In genomic region chr11:74988541-74989268, GRCh38 we compare ENCODE assay signal across 7 cellular contexts. TPM values are rescaled to one million over a fixed set of nuclear protein-coding genes. Genes with fewer than 3 reads are reported as not detected.
DNase-seq lines count a peak whose midpoint lies in the region; ATAC-seq, FAIRE-seq and TF ChIP-seq lines count a peak whose summit lies in the region.

TSS of gene NEU3 (plus strand) at chr11:74988933. CDS start at chr11:74989061, 128 bp downstream.

- peak within 1 kb of the TSS; percentile 82 for H3K27ac Mint-ChIP-seq in astrocyte (ENCODE audit: unreplicated experiment)

- no peaks in the 10 kb centered on the region for H3K79me2 ChIP-seq in astrocyte (ENCODE audit: insufficient read depth, low read length)

- H3K9me3 Mint-ChIP-seq in astrocyte (ENCODE audit: unreplicated experiment), result no peaks in the 10 kb centered on the region

- DNase-seq in NCI-H187 treated with DMSO at 0.1 percent for 48 hours (lab: John Stamatoyannopoulos, UW) (peak; percentile 50), T-helper 22 cell (ENCODE audit: low read depth) (peak; percentile 73), astrocyte (ENCODE audit: low read depth) (peak; percentile 66), hypothalamus (lab: John Stamatoyannopoulos, UW) (peak in 50 of 51 donors; percentile 6 to 86 (median 48)), sciatic nerve (ENCODE audit: low spot score) (peak; percentile 85)

- H3K4me1 ChIP-seq in astrocyte (ENCODE audit: insufficient read depth, low read length), result no peaks in the 10 kb centered on the region

- no peak for FAIRE-seq in astrocyte (lab: Jason Lieb, UNC)

- peak within 1 kb of the TSS; percentile 95 for H3K4me3 Mint-ChIP-seq in astrocyte (ENCODE audit: unreplicated experiment)

- peak within 1 kb of the TSS; percentile 88 for H3K9ac ChIP-seq in astrocyte (ENCODE audit: low read length)

- intact Hi-C loops in sciatic nerve (cut with DNase I), result no loop called here

- no peaks in the 10 kb centered on the region for H3K27me3 ChIP-seq in astrocyte (ENCODE audit: insufficient read depth, low read length)

- peak within 1 kb of the TSS; percentile 61 for H3K27ac ChIP-seq in astrocyte (ENCODE audit: low read depth, low read length)

- no peaks in the 10 kb centered on the region for H3K36me3 Mint-ChIP-seq in astrocyte (ENCODE audit: low read depth, unreplicated experiment)

- H4K20me1 ChIP-seq in astrocyte (ENCODE audit: insufficient read depth, low read length), result peaks cover 6% of the 10 kb centered on the region

- peak within 1 kb of the TSS; percentile 73 for H2AFZ ChIP-seq in astrocyte (ENCODE audit: low read depth, low read length)

- no peaks in the 10 kb centered on the region for H3K9me3 ChIP-seq in astrocyte (ENCODE audit: insufficient read depth, low read depth, low read length)

- no peaks in the 10 kb centered on the region for H3K27me3 Mint-ChIP-seq in astrocyte (ENCODE audit: low read depth, unreplicated experiment)

- peak; percentile 93 for TF ChIP-seq POLR2A in GM18505 (IDR thresholded peaks at IDR 0.05; ENCODE audit: borderline replicate concordance, extremely low read depth, insufficient read depth, insufficient read length)

- peak within 1 kb of the TSS; percentile 71 for H3K4me3 ChIP-seq in astrocyte (ENCODE audit: insufficient read depth, low read depth, low read length)

- ATAC-seq in GM18505 (IDR thresholded peaks at IDR 0.05; ENCODE audit: unreplicated experiment) (peak; percentile 76), HG02943 (IDR thresholded peaks at IDR 0.05; ENCODE audit: low read depth, unreplicated experiment) (peak; percentile 88), sciatic nerve (peak; percentile 97)

- peaks cover 3% of the 10 kb centered on the region for H3K4me1 Mint-ChIP-seq in astrocyte (ENCODE audit: low read depth, unreplicated experiment)

- H3K4me2 ChIP-seq in astrocyte (ENCODE audit: low read length), result peak within 1 kb of the TSS; percentile 89

- H3K36me3 ChIP-seq in astrocyte (ENCODE audit: insufficient read depth, low read length), result no peaks in the 10 kb centered on the region

- no peak for TF ChIP-seq CTCF in astrocyte (IDR thresholded peaks at IDR 0.05; ENCODE audit: insufficient read depth, low read depth, low read length)

RNA-seq across cellular contexts. Expression of gene NEU3, which starts in this region (rescaled TPM):
- total RNA-seq in astrocyte, result 8.6 and 9.7 TPM in 2 replicates
- 7.5 TPM for total RNA-seq in sciatic nerve

Comparison
In these comparisons a context has a peak if more than half of its experiments do, and no peak if none do; other contexts are left out.
1. Peak in every context shown above with its lines: DNase-seq, ATAC-seq, H3K4me3 ChIP-seq and H3K27ac ChIP-seq.